Comparison of ENCODE assay signal across 19 cellular contexts in the genomic region with DNA sequence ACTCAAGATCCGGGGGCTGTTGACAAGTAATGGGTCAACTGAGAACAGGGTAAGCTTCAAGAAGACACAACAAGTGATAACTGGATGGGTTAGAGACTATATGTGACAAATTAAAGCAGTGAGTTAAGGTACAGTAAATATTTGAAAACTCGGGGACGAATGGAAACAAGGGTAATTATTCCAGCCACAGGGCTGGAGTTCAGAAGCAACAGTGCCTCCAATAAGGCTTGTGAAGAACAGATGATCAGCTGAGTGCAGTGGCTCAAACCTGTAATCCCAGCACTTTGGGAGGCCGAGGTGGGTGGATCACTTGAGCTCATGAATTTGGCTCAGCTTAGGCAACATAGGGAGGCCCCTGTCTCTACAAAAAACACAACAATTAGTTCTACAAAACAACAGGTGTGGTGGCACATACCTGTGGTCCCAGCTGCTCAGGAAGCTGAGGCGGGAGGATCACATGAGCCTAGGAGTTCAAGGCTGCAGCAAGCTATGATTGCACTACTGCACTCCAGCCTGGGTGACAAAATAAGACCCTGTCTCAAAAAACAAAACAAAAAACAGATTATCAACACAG. TPM values are rescaled to one million over a fixed set of nuclear protein-coding genes. Genes with fewer than 3 reads are reported as not detected.
A peak's percentile ranks its signal among the peaks of the same experiment; 100 is the strongest.
DNase-seq lines count a peak whose midpoint lies in the region; ATAC-seq and TF ChIP-seq lines count a peak whose summit lies in the region.
"Had no signal": no experiment of that assay in that cellular context is flagged by ENCODE, and none has a peak within 500 bp of the region (broad histone marks: within the 10 kb centered on the region; RNA-seq: fewer than 3 reads in every experiment).

No MANE protein-coding gene starts in this region.

- POLR2A ChIA-PET in HEK293 (lab: Yijun Ruan, JAX), result no interaction called here

- H3K4me1 ChIP-seq in HEK293 (ENCODE audit: control insufficient read depth, insufficient read depth, low read length), result no peaks in the 10 kb centered on the region

- peaks cover 15% of the 10 kb centered on the region for H3K27me3 Mint-ChIP-seq in activated naive CD4-positive, alpha-beta T cell treated with anti-CD3 and anti-CD28 coated beads, Interleukin-2, amount 10 ng/mL, durations not matched to agents 7 days and 5 days
- H3K27me3 Mint-ChIP-seq in activated naive CD4-positive, alpha-beta T cell treated with anti-CD3 and anti-CD28 coated beads for 36 hours (ENCODE audit: low read depth), result no peaks in the 10 kb centered on the region
- H3K27me3 Mint-ChIP-seq in activated T-helper 17 cell treated with anti-CD3 and anti-CD28 coated beads, Interleukin-2, amount 50 U/mL, for 72 hours, result no peaks in the 10 kb centered on the region

- no peaks in the 10 kb centered on the region for H3K9me3 ChIP-seq in HEK293 (ENCODE audit: control insufficient read depth, insufficient read depth, low read depth, low read length)
- H3K9me3 ChIP-seq: BLaER1 had no signal

- peak; percentile 30 for DNase-seq in activated naive CD4-positive, alpha-beta T cell treated with anti-CD3 and anti-CD28 coated beads, Interleukin-2, amount 10 ng/mL, durations not matched to agents 7 days and 5 days
- no peak for DNase-seq in activated naive CD4-positive, alpha-beta T cell treated with anti-CD3 and anti-CD28 coated beads for 36 hours
- DNase-seq in posterior cingulate gyrus (no peak), cardiac septum (ENCODE audit: low spot score) (no peak)
- DNase-seq: Calu3, DMS153, DND-41, KBM-7, NCI-H1105 treated with DMSO at 0.1 percent for 48 hours, NCI-H2029 treated with DMSO at 0.1 percent for 48 hours, NCI-H446 treated with DMSO at 0.1 percent for 48 hours, NCI-H526, NCI-H82, Right ventricle myocardium superior, RPMI8226 had no signal

- no peak for TF ChIP-seq CTCF in HEK293 (tag by site-specific recombination; IDR thresholded peaks at IDR 0.05)

- H3K36me3 ChIP-seq in HEK293 (ENCODE audit: control insufficient read depth in 2 of 2, insufficient read depth in 1 of 2, low read length in 2 of 2), result no peaks in the 10 kb centered on the region
- H3K36me3 ChIP-seq: BLaER1 had no signal

- H3K27ac Mint-ChIP-seq in activated naive CD4-positive, alpha-beta T cell treated with anti-CD3 and anti-CD28 coated beads, Interleukin-2, amount 10 ng/mL, durations not matched to agents 7 days and 5 days, result no peak overlapping the region
- H3K27ac Mint-ChIP-seq in activated naive CD4-positive, alpha-beta T cell treated with anti-CD3 and anti-CD28 coated beads for 36 hours, result no peak overlapping the region
- H3K27ac Mint-ChIP-seq in activated T-helper 17 cell treated with anti-CD3 and anti-CD28 coated beads, Interleukin-2, amount 50 U/mL, for 72 hours, result peak overlapping the region; percentile 23

- no peak overlapping the region for H3K4me3 Mint-ChIP-seq in activated naive CD4-positive, alpha-beta T cell treated with anti-CD3 and anti-CD28 coated beads, Interleukin-2, amount 10 ng/mL, durations not matched to agents 7 days and 5 days
- H3K4me3 Mint-ChIP-seq in activated naive CD4-positive, alpha-beta T cell treated with anti-CD3 and anti-CD28 coated beads for 36 hours, result no peak overlapping the region
- H3K4me3 Mint-ChIP-seq in activated T-helper 17 cell treated with anti-CD3 and anti-CD28 coated beads, Interleukin-2, amount 50 U/mL, for 72 hours, result peak overlapping the region; percentile 37

- H3K36me3 Mint-ChIP-seq in activated naive CD4-positive, alpha-beta T cell treated with anti-CD3 and anti-CD28 coated beads, Interleukin-2, amount 10 ng/mL, durations not matched to agents 7 days and 5 days, result no peaks in the 10 kb centered on the region
- H3K36me3 Mint-ChIP-seq in activated naive CD4-positive, alpha-beta T cell treated with anti-CD3 and anti-CD28 coated beads for 36 hours (ENCODE audit: low read depth), result no peaks in the 10 kb centered on the region
- peaks cover 6% of the 10 kb centered on the region for H3K36me3 Mint-ChIP-seq in activated T-helper 17 cell treated with anti-CD3 and anti-CD28 coated beads, Interleukin-2, amount 50 U/mL, for 72 hours (ENCODE audit: low read depth)

- CTCF ChIA-PET in activated naive CD4-positive, alpha-beta T cell treated with anti-CD3 and anti-CD28 coated beads, Interleukin-2, amount 10 ng/mL, durations not matched to agents 7 days and 5 days (lab: Charles Lee), result interaction anchor here (0.8 to 12.6 kb wide), 3 partner anchors 10 to 669 kb away, joined by 3 to 176 read pairs (median 3); a partner anchor contains a TSS
- CTCF ChIA-PET in activated naive CD4-positive, alpha-beta T cell treated with anti-CD3 and anti-CD28 coated beads for 36 hours (lab: Charles Lee), result interaction anchor here (1.3 kb wide), 1 partner anchor 127 kb away, joined by 3 read pairs; a partner anchor contains a TSS
- CTCF ChIA-PET in HEK293 (lab: Yijun Ruan, JAX), result interaction anchor here (1.2 kb wide), 1 partner anchor 9 kb away, joined by 6 read pairs; no protein-coding TSS in a partner anchor

- no peak overlapping the region for H3K27ac ChIP-seq in HEK293 (ENCODE audit: extremely low read depth, low read depth, low read length)
- H3K27ac ChIP-seq: BLaER1 had no signal

- no peak for ATAC-seq in activated T-helper 17 cell treated with anti-CD3 and anti-CD28 coated beads, Interleukin-2, amount 50 U/mL, for 72 hours (replicated peaks)
- ATAC-seq in HG02973 (IDR thresholded peaks at IDR 0.05; ENCODE audit: unreplicated experiment), result no peak

- H3K4me3 ChIP-seq in HEK293 (ENCODE audit: low read depth, low read length), result no peak overlapping the region
- H3K4me3 ChIP-seq: BLaER1 had no signal

- intact Hi-C loops in activated naive CD4-positive, alpha-beta T cell treated with anti-CD3 and anti-CD28 coated beads for 36 hours (cut with micrococcal nuclease), result no loop called here
- intact Hi-C loops in posterior cingulate gyrus (cut with DNase I) (loop anchor here (5.0 kb wide), 1 partner anchor 128 kb away; a partner anchor contains a TSS), cardiac septum (cut with DNase I) (loop anchor here (5.0 kb wide), 1 partner anchor 408 kb away; no protein-coding TSS in a partner anchor)

- H3K4me1 Mint-ChIP-seq in activated naive CD4-positive, alpha-beta T cell treated with anti-CD3 and anti-CD28 coated beads, Interleukin-2, amount 10 ng/mL, durations not matched to agents 7 days and 5 days, result peaks cover 26% of the 10 kb centered on the region
- peaks cover 14% of the 10 kb centered on the region for H3K4me1 Mint-ChIP-seq in activated naive CD4-positive, alpha-beta T cell treated with anti-CD3 and anti-CD28 coated beads for 36 hours (ENCODE audit: low read depth)
- peaks cover 18% of the 10 kb centered on the region for H3K4me1 Mint-ChIP-seq in activated T-helper 17 cell treated with anti-CD3 and anti-CD28 coated beads, Interleukin-2, amount 50 U/mL, for 72 hours

- no peaks in the 10 kb centered on the region for H3K9me3 Mint-ChIP-seq in activated naive CD4-positive, alpha-beta T cell treated with anti-CD3 and anti-CD28 coated beads, Interleukin-2, amount 10 ng/mL, durations not matched to agents 7 days and 5 days
- no peaks in the 10 kb centered on the region for H3K9me3 Mint-ChIP-seq in activated naive CD4-positive, alpha-beta T cell treated with anti-CD3 and anti-CD28 coated beads for 36 hours
- H3K9me3 Mint-ChIP-seq in activated T-helper 17 cell treated with anti-CD3 and anti-CD28 coated beads, Interleukin-2, amount 50 U/mL, for 72 hours, result no peaks in the 10 kb centered on the region

TF ChIP-seq in HEK293, 187 proteins besides CTCF, POLR2A, EP300 and RAD21 (continues in another document):
- TF ChIP-seq ZEB2 (tag by site-specific recombination; IDR thresholded peaks at IDR 0.05) (no peak), SCRT2 (tag by site-specific recombination; IDR thresholded peaks at IDR 0.05) (peak; percentile 68), KLF9 (tag by site-specific recombination; IDR thresholded peaks at IDR 0.05; ENCODE audit: low read depth) (no peak), BCL11A (tag by site-specific recombination; IDR thresholded peaks at IDR 0.05; ENCODE audit: low read depth) (no peak), KLF16 (tag by site-specific recombination; IDR thresholded peaks at IDR 0.05) (no peak), TCF7L2 (IDR thresholded peaks at IDR 0.05; ENCODE audit: borderline replicate concordance, low read depth, low read length) (no peak), SCRT1 (tag by site-specific recombination; IDR thresholded peaks at IDR 0.05; ENCODE audit: borderline replicate concordance) (peak; percentile 80)
- TF ChIP-seq, protein P1, sequence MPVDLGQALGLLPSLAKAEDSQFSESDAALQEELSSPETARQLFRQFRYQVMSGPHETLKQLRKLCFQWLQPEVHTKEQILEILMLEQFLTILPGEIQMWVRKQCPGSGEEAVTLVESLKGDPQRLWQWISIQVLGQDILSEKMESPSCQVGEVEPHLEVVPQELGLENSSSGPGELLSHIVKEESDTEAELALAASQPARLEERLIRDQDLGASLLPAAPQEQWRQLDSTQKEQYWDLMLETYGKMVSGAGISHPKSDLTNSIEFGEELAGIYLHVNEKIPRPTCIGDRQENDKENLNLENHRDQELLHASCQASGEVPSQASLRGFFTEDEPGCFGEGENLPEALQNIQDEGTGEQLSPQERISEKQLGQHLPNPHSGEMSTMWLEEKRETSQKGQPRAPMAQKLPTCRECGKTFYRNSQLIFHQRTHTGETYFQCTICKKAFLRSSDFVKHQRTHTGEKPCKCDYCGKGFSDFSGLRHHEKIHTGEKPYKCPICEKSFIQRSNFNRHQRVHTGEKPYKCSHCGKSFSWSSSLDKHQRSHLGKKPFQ (tag by site-specific recombination; IDR thresholded peaks at IDR 0.05), result no peak

RNA-seq across cellular contexts. Expression of a gene that starts 20.5 kb away (rescaled TPM):
- 10 to 100 TPM; 92.6 to 96.8 TPM for total RNA-seq in activated naive CD4-positive, alpha-beta T cell treated with anti-CD3 and anti-CD28 coated beads for 36 hours
- 100 to 1,000 TPM in 1 of 2 donors, 10 to 100 TPM in 1; 75.3 to 112 TPM for total RNA-seq in activated T-helper 17 cell treated with anti-CD3 and anti-CD28 coated beads, Interleukin-2, amount 50 U/mL, for 72 hours
- 299 TPM for total RNA-seq in cardiac septum
